Comparison of ENCODE assay signal across 12 cellular contexts in the genomic region with DNA sequence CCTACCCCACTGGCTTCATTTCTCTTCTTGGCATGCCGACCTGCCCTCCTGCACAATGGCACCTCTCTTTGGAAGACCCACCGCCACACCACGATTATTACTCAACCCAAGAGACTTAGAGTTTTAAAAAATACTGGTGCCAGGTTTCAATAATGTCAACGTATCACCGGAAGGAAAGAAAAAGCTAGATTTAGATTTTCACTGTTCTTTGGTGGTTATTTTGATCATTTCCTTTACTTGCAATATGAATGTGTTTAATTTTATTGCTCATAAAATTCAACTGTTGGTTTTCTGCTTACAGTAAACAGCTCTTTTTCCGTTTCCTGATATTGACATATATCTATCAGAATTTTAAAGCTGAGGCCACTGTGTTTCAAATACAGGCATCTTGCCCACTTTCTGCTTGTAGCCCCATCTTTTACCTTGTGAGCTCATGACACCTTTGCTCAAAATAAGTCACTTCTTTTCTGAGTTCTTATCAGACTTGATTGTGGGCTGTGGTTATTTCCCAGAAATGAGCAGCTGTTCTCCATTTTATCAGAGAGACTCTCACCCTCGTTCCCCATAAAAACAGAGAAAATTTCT.
DNase-seq lines count a peak whose midpoint lies in the region; ATAC-seq, FAIRE-seq and TF ChIP-seq lines count a peak whose summit lies in the region.
"Had no signal": no experiment of that assay in that cellular context is flagged by ENCODE, and none has a peak within 500 bp of the region (broad histone marks: within the 10 kb centered on the region; RNA-seq: fewer than 3 reads in every experiment).

No MANE protein-coding gene starts in this region.

- no peak for TF ChIP-seq POLR2A in A549 (IDR thresholded peaks at IDR 0.05; ENCODE audit: low read length)

- H3K27ac ChIP-seq in A549 (peak overlapping the region; percentile 91 to 94), KOPT-K1 (ENCODE audit: low read depth, low read length, poor library complexity, severe bottlenecking) (peak overlapping the region; percentile 83)

- H3K36me3 ChIP-seq in KOPT-K1 (ENCODE audit: insufficient read depth, low read length) = no peaks in the 10 kb centered on the region

- peaks cover 1% of the 10 kb centered on the region for H3K9me3 Mint-ChIP-seq in activated naive CD8-positive, alpha-beta T cell treated with anti-CD3 and anti-CD28 coated beads for 36 hours
- H3K9me3 Mint-ChIP-seq in natural killer cell = no peaks in the 10 kb centered on the region
- H3K9me3 Mint-ChIP-seq: stimulated activated naive B cell treated with anti-CD40 and anti-IgM and Interleukin-4, amounts not matched to agents 10 μg/mL and 1 μg/mL and 100 μg/mL, for 72 hours had no signal

- H3K27me3 Mint-ChIP-seq in activated naive CD8-positive, alpha-beta T cell treated with anti-CD3 and anti-CD28 coated beads for 36 hours = no peaks in the 10 kb centered on the region
- H3K27me3 Mint-ChIP-seq in natural killer cell (ENCODE audit: low read depth in 2 of 2) = peaks cover 0 to 3% of the 10 kb centered on the region in 2 donors

- peak overlapping the region; percentile 99 for H3K27ac Mint-ChIP-seq in activated naive CD8-positive, alpha-beta T cell treated with anti-CD3 and anti-CD28 coated beads for 36 hours
- H3K27ac Mint-ChIP-seq in natural killer cell = peak overlapping the region in 1 of 2 donors; percentile 48
- H3K27ac Mint-ChIP-seq: stimulated activated naive B cell treated with anti-CD40 and anti-IgM and Interleukin-4, amounts not matched to agents 10 μg/mL and 1 μg/mL and 100 μg/mL, for 72 hours had no signal

- peaks cover 57% of the 10 kb centered on the region for H3K4me1 Mint-ChIP-seq in activated naive CD8-positive, alpha-beta T cell treated with anti-CD3 and anti-CD28 coated beads for 36 hours
- H3K4me1 Mint-ChIP-seq in natural killer cell = peaks cover 28 to 29% of the 10 kb centered on the region in 2 donors

- no peak for TF ChIP-seq CTCF in A549 (IDR thresholded peaks at IDR 0.05)
- TF ChIP-seq CTCF in natural killer cell (IDR thresholded peaks at IDR 0.05) = no peak

- peak overlapping the region; percentile 96 for H3K4me3 Mint-ChIP-seq in activated naive CD8-positive, alpha-beta T cell treated with anti-CD3 and anti-CD28 coated beads for 36 hours
- peak overlapping the region; percentile 75 for H3K4me3 Mint-ChIP-seq in natural killer cell
- H3K4me3 Mint-ChIP-seq: stimulated activated naive B cell treated with anti-CD40 and anti-IgM and Interleukin-4, amounts not matched to agents 10 μg/mL and 1 μg/mL and 100 μg/mL, for 72 hours had no signal

- 75% methylated on average over 7 of the region's 7 CpGs for WGBS in A549 (ENCODE audit: missing lambda C conversion rate)

- DNase-seq in A549 (ENCODE audit: low read depth in 1 of 2, low spot score in 1 of 2) (no peak), natural killer cell (no peak), DMS114 treated with DMSO at 0.1 percent for 48 hours (lab: John Stamatoyannopoulos, UW; ENCODE audit: unreplicated experiment) (no peak), DMS153 (lab: John Stamatoyannopoulos, UW) (no peak), NCI-H524 (lab: John Stamatoyannopoulos, UW) (no peak), retina (no peak)
- peak; percentile 54 for DNase-seq in activated naive CD8-positive, alpha-beta T cell treated with anti-CD3 and anti-CD28 coated beads for 36 hours
- DNase-seq: Caco-2; NCI-H2029 treated with DMSO at 0.1 percent for 48 hours; stimulated activated naive B cell treated with anti-CD40 and anti-IgM and Interleukin-4, amounts not matched to agents 10 μg/mL and 1 μg/mL and 100 μg/mL, for 72 hours had no signal

- TF ChIP-seq RAD21 in A549 (conservative IDR thresholded peaks at IDR 0.05 in 1 of 2, IDR thresholded peaks at IDR 0.05 in 1 of 2) = no peak

- H3K9me3 ChIP-seq in A549 (no peaks in the 10 kb centered on the region), KOPT-K1 (ENCODE audit: insufficient read depth, low read length, poor library complexity, severe bottlenecking) (no peaks in the 10 kb centered on the region)
- H3K9me3 ChIP-seq: Caco-2 had no signal

- H3K36me3 Mint-ChIP-seq in activated naive CD8-positive, alpha-beta T cell treated with anti-CD3 and anti-CD28 coated beads for 36 hours = peaks cover 16% of the 10 kb centered on the region
- H3K36me3 Mint-ChIP-seq in natural killer cell = no peaks in the 10 kb centered on the region
- H3K36me3 Mint-ChIP-seq: stimulated activated naive B cell treated with anti-CD40 and anti-IgM and Interleukin-4, amounts not matched to agents 10 μg/mL and 1 μg/mL and 100 μg/mL, for 72 hours had no signal

- CTCF ChIA-PET in A549 (lab: Yijun Ruan, JAX) = interaction anchor here (1.0 kb wide), 1 partner anchor 54 kb away, joined by 3 read pairs; no protein-coding TSS in a partner anchor

- no peak for TF ChIP-seq EP300 in A549 (IDR thresholded peaks at IDR 0.05)

- POLR2A ChIA-PET in A549 (lab: Yijun Ruan, JAX) = interaction anchor here (1.1 kb wide), 1 partner anchor 162 kb away, joined by 3 read pairs; no protein-coding TSS in a partner anchor

- intact Hi-C loops in natural killer cell (cut with micrococcal nuclease) = no loop called here

- H3K4me3 ChIP-seq in A549 = no peak overlapping the region

- peaks cover 52% of the 10 kb centered on the region for H3K4me1 ChIP-seq in A549

- H3K4me2 ChIP-seq in A549 = peak overlapping the region; percentile 96

- no peak for ATAC-seq in A549
- ATAC-seq in natural killer cell = no peak

- no peak for FAIRE-seq in A549 (lab: Jason Lieb, UNC)
- FAIRE-seq: endothelial cell of umbilical vein had no signal

TF ChIP-seq in A549, 52 proteins besides CTCF, POLR2A, EP300 and RAD21:
- TF ChIP-seq, protein P1, sequence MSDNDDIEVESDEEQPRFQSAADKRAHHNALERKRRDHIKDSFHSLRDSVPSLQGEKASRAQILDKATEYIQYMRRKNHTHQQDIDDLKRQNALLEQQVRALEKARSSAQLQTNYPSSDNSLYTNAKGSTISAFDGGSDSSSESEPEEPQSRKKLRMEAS (IDR thresholded peaks at IDR 0.05) = no peak
- TF ChIP-seq, protein P2, sequence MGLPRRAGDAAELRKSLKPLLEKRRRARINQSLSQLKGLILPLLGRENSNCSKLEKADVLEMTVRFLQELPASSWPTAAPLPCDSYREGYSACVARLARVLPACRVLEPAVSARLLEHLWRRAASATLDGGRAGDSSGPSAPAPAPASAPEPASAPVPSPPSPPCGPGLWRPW (IDR thresholded peaks at IDR 0.05) = no peak
- TF ChIP-seq PHF8 (IDR thresholded peaks at IDR 0.05; ENCODE audit: borderline replicate concordance, low read depth) (no peak), SMC3 (IDR thresholded peaks at IDR 0.05) (no peak), KDM1A (IDR thresholded peaks at IDR 0.05; ENCODE audit: low read depth) (no peak), HOXB5 (CRISPR knock-in tag; IDR thresholded peaks at IDR 0.05) (no peak), ZSCAN20 (CRISPR knock-in tag; IDR thresholded peaks at IDR 0.05) (no peak)
